ENCODE assay signal across 1 cellular context in genomic region chr7:76201732-76202665, GRCh38.
TF ChIP-seq lines count a peak whose summit lies in the region.

SRRM3 (plus strand) TSS chr7:76201896; CDS start chr7:76235067, 33,171 bp downstream.

TF ChIP-seq in HepG2, 621 proteins besides CTCF, POLR2A, EP300 and RAD21 (continued from another document and continues in another):
- TF ChIP-seq ZNF639 (CRISPR knock-in tag; conservative IDR thresholded peaks at IDR 0.05) (peak; percentile 94), ETV6 (CRISPR knock-in tag; conservative IDR thresholded peaks at IDR 0.05) (peak; percentile 98), ZNF17 (CRISPR knock-in tag; IDR thresholded peaks at IDR 0.05) (peak; percentile 88; the same call in 1 of the 2 replicates), ZNF784 (CRISPR knock-in tag; IDR thresholded peaks at IDR 0.05; ENCODE audit: borderline replicate concordance) (peak; percentile 96), ZNF253 (CRISPR knock-in tag; IDR thresholded peaks at IDR 0.05; ENCODE audit: borderline replicate concordance) (peak; percentile 70; the same call in 1 of the 2 replicates), MED8 (CRISPR knock-in tag; IDR thresholded peaks at IDR 0.05; ENCODE audit: insufficient replicate concordance) (no peak), ZNF20 (CRISPR knock-in tag; IDR thresholded peaks at IDR 0.05) (no peak), ZNF580 (CRISPR knock-in tag; IDR thresholded peaks at IDR 0.05; ENCODE audit: borderline replicate concordance, low read depth) (peak; percentile 95), ZFP62 (CRISPR knock-in tag; IDR thresholded peaks at IDR 0.05) (no peak), HOXA7 (CRISPR knock-in tag; IDR thresholded peaks at IDR 0.05) (peak; percentile 90), TCF7 (IDR thresholded peaks at IDR 0.05; ENCODE audit: low read depth) (no peak), IKZF1 (IDR thresholded peaks at IDR 0.05) (no peak), ZBTB10 (CRISPR knock-in tag; IDR thresholded peaks at IDR 0.05; ENCODE audit: borderline replicate concordance) (peak; percentile 83), ZC3H4 (CRISPR knock-in tag; IDR thresholded peaks at IDR 0.05; ENCODE audit: borderline replicate concordance) (no peak), ZNF510 (CRISPR knock-in tag; IDR thresholded peaks at IDR 0.05; ENCODE audit: low read depth) (no peak), ZNF546 (CRISPR knock-in tag; conservative IDR thresholded peaks at IDR 0.05) (peak; percentile 97), ZNF687 (CRISPR knock-in tag; IDR thresholded peaks at IDR 0.05) (peak; percentile 83), TRIM22 (IDR thresholded peaks at IDR 0.05) (no peak), ZNF670 (CRISPR knock-in tag; IDR thresholded peaks at IDR 0.05; ENCODE audit: borderline replicate concordance) (peak; percentile 94; the same call in 1 of the 2 replicates), ZNF788 (CRISPR knock-in tag; IDR thresholded peaks at IDR 0.05; ENCODE audit: borderline replicate concordance) (peak; percentile 97), NRL (CRISPR knock-in tag; IDR thresholded peaks at IDR 0.05; ENCODE audit: borderline replicate concordance) (peak; percentile 87), BRD4 (CRISPR knock-in tag; IDR thresholded peaks at IDR 0.05) (peak; percentile 63; the same call in 1 of the 2 replicates), TERF1 (CRISPR knock-in tag; IDR thresholded peaks at IDR 0.05) (peak; percentile 76; the same call in 1 of the 2 replicates), CCDC6 (CRISPR knock-in tag; IDR thresholded peaks at IDR 0.05) (peak; percentile 98), FOXP1 (IDR thresholded peaks at IDR 0.05) (no peak), FOXP1 (CRISPR knock-in tag; IDR thresholded peaks at IDR 0.05) (no peak), KLF16 (CRISPR knock-in tag; IDR thresholded peaks at IDR 0.05) (peak in 1 of 2 experiments; percentile 98; a peak in 2 of 4 replicates), KAT2B (IDR thresholded peaks at IDR 0.05; ENCODE audit: borderline replicate concordance, low read depth, low read length) (no peak), ZNF777 (CRISPR knock-in tag; IDR thresholded peaks at IDR 0.05) (peak; percentile 57), ZNF484 (CRISPR knock-in tag; IDR thresholded peaks at IDR 0.05; ENCODE audit: borderline replicate concordance, low read depth) (peak; percentile 52; the same call in 1 of the 2 replicates), ZSCAN22 (CRISPR knock-in tag; IDR thresholded peaks at IDR 0.05) (no peak), GATAD2A (CRISPR knock-in tag; IDR thresholded peaks at IDR 0.05) (no peak), ZHX1 (CRISPR knock-in tag; IDR thresholded peaks at IDR 0.05; ENCODE audit: low read depth) (peak; percentile 92), GATAD1 (CRISPR knock-in tag; IDR thresholded peaks at IDR 0.05) (peak; percentile 83), USF2 (IDR thresholded peaks at IDR 0.05; ENCODE audit: low read depth, low read length) (no peak), USF2 (CRISPR knock-in tag; IDR thresholded peaks at IDR 0.05; ENCODE audit: borderline replicate concordance) (no peak), ZNF205 (CRISPR knock-in tag; IDR thresholded peaks at IDR 0.05) (peak; percentile 92), ZNF224 (CRISPR knock-in tag; IDR thresholded peaks at IDR 0.05) (0 out of 2 replicates have a peak, but pooled peaks have one; percentile 56), ZNF569 (CRISPR knock-in tag; IDR thresholded peaks at IDR 0.05; ENCODE audit: borderline replicate concordance) (no peak), ZNF432 (CRISPR knock-in tag; IDR thresholded peaks at IDR 0.05; ENCODE audit: borderline replicate concordance) (no peak), ATRX (CRISPR knock-in tag; IDR thresholded peaks at IDR 0.05; ENCODE audit: borderline replicate concordance) (no peak), ZSCAN12 (CRISPR knock-in tag; IDR thresholded peaks at IDR 0.05) (peak; percentile 98), ATM (IDR thresholded peaks at IDR 0.05; ENCODE audit: borderline replicate concordance) (no peak), STAT6 (CRISPR knock-in tag; IDR thresholded peaks at IDR 0.05; ENCODE audit: borderline replicate concordance) (no peak), ZFP37 (CRISPR knock-in tag; IDR thresholded peaks at IDR 0.05; ENCODE audit: borderline replicate concordance) (peak; percentile 98)
